8 cellular contexts compared by ENCODE assay signal in genomic region chr1:117895482-117896114, GRCh38. TPM values are rescaled to one million over a fixed set of nuclear protein-coding genes. Genes with fewer than 3 reads are reported as not detected.
DNase-seq lines count a peak whose midpoint lies in the region; ATAC-seq and TF ChIP-seq lines count a peak whose summit lies in the region.

No MANE protein-coding gene starts in this region.

- no peaks in the 10 kb centered on the region for H3K9me3 Mint-ChIP-seq in Calu3 (ENCODE audit: low read depth, unreplicated experiment)
- no peaks in the 10 kb centered on the region for H3K9me3 Mint-ChIP-seq in activated CD4-positive, alpha-beta T cell treated with anti-CD3 and anti-CD28 coated beads, Interleukin-2, amount 10 ng/mL, durations not matched to agents 7 days and 5 days

- BruUV-seq in Calu3 (replicated peaks; lab: Mats Ljungman, UMichigan): no TSS peak

- peak; percentile 91 for ATAC-seq in GM19455 (IDR thresholded peaks at IDR 0.05; ENCODE audit: unreplicated experiment)
- peak; percentile 80 for ATAC-seq in HG03558 (IDR thresholded peaks at IDR 0.05; ENCODE audit: extremely low read depth, unreplicated experiment)

- TF ChIP-seq CTCF in Calu3 (IDR thresholded peaks at IDR 0.05; ENCODE audit: unreplicated experiment): peak; percentile 43

- H3K27ac Mint-ChIP-seq in Calu3 (ENCODE audit: unreplicated experiment): no peak overlapping the region
- H3K27ac Mint-ChIP-seq in activated CD4-positive, alpha-beta T cell treated with anti-CD3 and anti-CD28 coated beads, Interleukin-2, amount 10 ng/mL, durations not matched to agents 7 days and 5 days: no peak overlapping the region

- CTCF ChIA-PET in Calu3 (lab: Charles Lee): interaction anchor here (0.6 kb wide), 1 partner anchor 34 kb away, joined by 3 read pairs; the partner anchor contains the start of genes GDAP2 and WDR3
- CTCF ChIA-PET in activated CD4-positive, alpha-beta T cell treated with anti-CD3 and anti-CD28 coated beads, Interleukin-2, amount 10 ng/mL, durations not matched to agents 7 days and 5 days (lab: Charles Lee): interaction anchor here (0.6 to 2.2 kb wide), 14 partner anchors 8 to 763 kb away, joined by 3 to 7 read pairs (median 3); no protein-coding TSS in a partner anchor

- DNase-seq in Calu3 (peak; percentile 65), NCI-H524 treated with DMSO at 0.1 percent for 48 hours (lab: John Stamatoyannopoulos, UW) (peak; percentile 65), ecto neural progenitor cell (ENCODE audit: low spot score) (peak; percentile 53), midbrain (lab: John Stamatoyannopoulos, UW) (peak; percentile 78)
- peak; percentile 76 for DNase-seq in activated CD4-positive, alpha-beta T cell treated with anti-CD3 and anti-CD28 coated beads, Interleukin-2, amount 10 ng/mL, durations not matched to agents 7 days and 5 days
- peak; percentile 78 for DNase-seq in stimulated activated CD8-positive, alpha-beta memory T cell treated with anti-CD3 and anti-CD28 coated beads, Interleukin-4, amount 100 ng/mL, for 48 hours

- intact Hi-C loops in Calu3 (cut with micrococcal nuclease; ENCODE audit: unreplicated experiment): loop anchor here (2.0 to 10.0 kb wide), 2 partner anchors 81 to 383 kb away; no protein-coding TSS in a partner anchor

- no peaks in the 10 kb centered on the region for H3K27me3 Mint-ChIP-seq in Calu3 (ENCODE audit: unreplicated experiment)
- no peaks in the 10 kb centered on the region for H3K27me3 Mint-ChIP-seq in activated CD4-positive, alpha-beta T cell treated with anti-CD3 and anti-CD28 coated beads, Interleukin-2, amount 10 ng/mL, durations not matched to agents 7 days and 5 days

- POLR2A ChIA-PET in activated CD4-positive, alpha-beta T cell treated with anti-CD3 and anti-CD28 coated beads, Interleukin-2, amount 10 ng/mL, durations not matched to agents 7 days and 5 days (lab: Charles Lee): no interaction called here

- H3K36me3 Mint-ChIP-seq in Calu3 (ENCODE audit: insufficient read depth, unreplicated experiment): no peaks in the 10 kb centered on the region
- H3K36me3 Mint-ChIP-seq in activated CD4-positive, alpha-beta T cell treated with anti-CD3 and anti-CD28 coated beads, Interleukin-2, amount 10 ng/mL, durations not matched to agents 7 days and 5 days (ENCODE audit: low read depth): peaks cover 14% of the 10 kb centered on the region

- H3K4me3 Mint-ChIP-seq in Calu3 (ENCODE audit: low read depth, unreplicated experiment): no peak overlapping the region
- no peak overlapping the region for H3K4me3 Mint-ChIP-seq in activated CD4-positive, alpha-beta T cell treated with anti-CD3 and anti-CD28 coated beads, Interleukin-2, amount 10 ng/mL, durations not matched to agents 7 days and 5 days

- no peaks in the 10 kb centered on the region for H3K4me1 Mint-ChIP-seq in Calu3 (ENCODE audit: low read depth, unreplicated experiment)
- peaks cover 1% of the 10 kb centered on the region for H3K4me1 Mint-ChIP-seq in activated CD4-positive, alpha-beta T cell treated with anti-CD3 and anti-CD28 coated beads, Interleukin-2, amount 10 ng/mL, durations not matched to agents 7 days and 5 days

RNA-seq across cellular contexts. Expression of gene GDAP2, which starts 33.8 kb away (rescaled TPM):
- total RNA-seq in Calu3 (2022): 18.8 and 22.9 TPM in 2 replicates
- total RNA-seq in activated CD4-positive, alpha-beta T cell treated with anti-CD3 and anti-CD28 coated beads, Interleukin-2, amount 10 ng/mL, durations not matched to agents 7 days and 5 days: 10 to 100 TPM; 22.7 to 27.5 TPM

RNA-seq across cellular contexts. Expression of gene WDR3, which starts 33.9 kb away (rescaled TPM):
- 40.2 and 42.5 TPM in 2 replicates for total RNA-seq in Calu3 (2022)
- 10 to 100 TPM; 23.7 to 28.0 TPM for total RNA-seq in activated CD4-positive, alpha-beta T cell treated with anti-CD3 and anti-CD28 coated beads, Interleukin-2, amount 10 ng/mL, durations not matched to agents 7 days and 5 days

Comparison
In these comparisons a context has a peak if more than half of its experiments do, and no peak if none do; other contexts are left out.
1. Peak in every context shown above with its lines: DNase-seq and ATAC-seq.